ENCODE assay signal across 12 cellular contexts in genomic region chr9:105141448-105142101, GRCh38.
DNase-seq lines count a peak whose midpoint lies in the region; ATAC-seq, FAIRE-seq and TF ChIP-seq lines count a peak whose summit lies in the region.
"Had no signal": no experiment of that assay in that cellular context is flagged by ENCODE, and none has a peak within 500 bp of the region (broad histone marks: within the 10 kb centered on the region; RNA-seq: fewer than 3 reads in every experiment).

No MANE protein-coding gene starts in this region.

- H3K27ac ChIP-seq in astrocyte (ENCODE audit: low read depth, low read length) (no peak overlapping the region), Peyer's patch (no peak overlapping the region)
- H3K27ac ChIP-seq: C4-2B, hepatocyte, parathyroid adenoma had no signal

- no peak for TF ChIP-seq POLR2A in Peyer's patch (IDR thresholded peaks at IDR 0.05)

- no peaks in the 10 kb centered on the region for H3K27me3 ChIP-seq in astrocyte (ENCODE audit: insufficient read depth, low read length)
- H3K27me3 ChIP-seq in Peyer's patch: no peaks in the 10 kb centered on the region
- H3K27me3 ChIP-seq: hepatocyte had no signal

- no peaks in the 10 kb centered on the region for H3K79me2 ChIP-seq in astrocyte (ENCODE audit: insufficient read depth, low read length)
- H3K79me2 ChIP-seq: hepatocyte, parathyroid adenoma had no signal

- no peaks in the 10 kb centered on the region for H4K20me1 ChIP-seq in astrocyte (ENCODE audit: insufficient read depth, low read length)

- H2AFZ ChIP-seq in astrocyte (ENCODE audit: low read depth, low read length): no peak overlapping the region
- H2AFZ ChIP-seq: hepatocyte, parathyroid adenoma had no signal

- H3K36me3 ChIP-seq in astrocyte (ENCODE audit: insufficient read depth, low read length): no peaks in the 10 kb centered on the region
- no peaks in the 10 kb centered on the region for H3K36me3 ChIP-seq in Peyer's patch

- H3K36me3 Mint-ChIP-seq in astrocyte (ENCODE audit: low read depth, unreplicated experiment): peaks cover 1% of the 10 kb centered on the region

- H3K27ac Mint-ChIP-seq in astrocyte (ENCODE audit: unreplicated experiment): peak overlapping the region; percentile 79

- H3K4me3 ChIP-seq in GM12865 (ENCODE audit: low read depth, low read length) (no peak overlapping the region), astrocyte (ENCODE audit: insufficient read depth, low read depth, low read length) (no peak overlapping the region), Peyer's patch (no peak overlapping the region)
- H3K4me3 ChIP-seq: hepatocyte had no signal

- H3K4me2 ChIP-seq in astrocyte (ENCODE audit: low read length): no peak overlapping the region
- H3K4me2 ChIP-seq: hepatocyte had no signal

- DNase-seq in GM12865 (ENCODE audit: low read depth) (peak; percentile 63), GM20000 (ENCODE audit: low spot score) (peak; percentile 32), astrocyte (ENCODE audit: low read depth) (no peak), DMS53 (lab: John Stamatoyannopoulos, UW) (no peak), mucosa of gallbladder (ENCODE audit: low spot score) (no peak), Peyer's patch (no peak)

- H3K9me3 ChIP-seq in astrocyte (ENCODE audit: insufficient read depth, low read depth, low read length) (no peaks in the 10 kb centered on the region), Peyer's patch (no peaks in the 10 kb centered on the region)

- H3K9ac ChIP-seq in astrocyte (ENCODE audit: low read length): no peak overlapping the region
- H3K9ac ChIP-seq: parathyroid adenoma had no signal

- peak overlapping the region; percentile 14 for H3K4me3 Mint-ChIP-seq in astrocyte (ENCODE audit: unreplicated experiment)

- H3K27me3 Mint-ChIP-seq in astrocyte (ENCODE audit: low read depth, unreplicated experiment): no peaks in the 10 kb centered on the region

- TF ChIP-seq CTCF in GM12865 (IDR thresholded peaks at IDR 0.05; ENCODE audit: insufficient read depth, low read depth, low read length, missing control alignments) (no peak), GM20000 (IDR thresholded peaks at IDR 0.05; ENCODE audit: extremely low read depth, missing control alignments) (no peak), astrocyte (IDR thresholded peaks at IDR 0.05; ENCODE audit: insufficient read depth, low read depth, low read length) (no peak), Peyer's patch (IDR thresholded peaks at IDR 0.05) (no peak)

- peaks cover 34% of the 10 kb centered on the region for H3K4me1 Mint-ChIP-seq in astrocyte (ENCODE audit: low read depth, unreplicated experiment)

- no peaks in the 10 kb centered on the region for H3K9me3 Mint-ChIP-seq in astrocyte (ENCODE audit: unreplicated experiment)

- peaks cover 3% of the 10 kb centered on the region for H3K4me1 ChIP-seq in astrocyte (ENCODE audit: insufficient read depth, low read length)
- H3K4me1 ChIP-seq in Peyer's patch: no peaks in the 10 kb centered on the region

- no peak for FAIRE-seq in astrocyte (lab: Jason Lieb, UNC)
- FAIRE-seq: H54 had no signal

- ATAC-seq in HG03108 (IDR thresholded peaks at IDR 0.05; ENCODE audit: unreplicated experiment) (peak; percentile 92), HG03439 (IDR thresholded peaks at IDR 0.05; ENCODE audit: unreplicated experiment) (no peak)

Comparison
In these comparisons a context has a peak if more than half of its experiments do, and no peak if none do; other contexts are left out.
1. DNase-seq: peak in GM12865 (single experiment) and GM20000 (single experiment); none in astrocyte (single experiment), DMS53 (single experiment), mucosa of gallbladder (single experiment) and Peyer's patch (0 of 3).